In the genomic region with DNA sequence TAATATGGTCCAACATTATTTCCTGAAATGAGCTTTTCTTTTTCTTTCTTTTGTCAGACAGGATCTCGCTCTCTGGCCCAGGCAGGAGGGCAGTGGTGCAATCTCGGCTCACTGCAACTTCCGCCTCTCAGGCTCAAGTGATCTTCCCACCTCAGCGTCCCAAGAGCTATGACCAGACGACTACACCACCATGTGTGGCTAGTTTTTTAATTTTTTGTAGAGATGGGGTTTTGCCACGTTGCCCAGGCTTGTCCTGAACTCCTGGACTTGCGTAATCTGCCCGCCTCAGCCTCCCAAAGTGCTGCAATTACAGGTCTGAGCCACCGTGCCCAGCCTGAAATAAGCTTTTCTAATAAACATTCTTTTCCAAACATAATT, we compare ENCODE assay signal across 16 cellular contexts. TPM values are rescaled to one million over a fixed set of nuclear protein-coding genes. Genes with fewer than 3 reads are reported as not detected.
DNase-seq lines count a peak whose midpoint lies in the region; ATAC-seq, FAIRE-seq and TF ChIP-seq lines count a peak whose summit lies in the region.
"Had no signal": no experiment of that assay in that cellular context is flagged by ENCODE, and none has a peak within 500 bp of the region (broad histone marks: within the 10 kb centered on the region; RNA-seq: fewer than 3 reads in every experiment).

No MANE protein-coding gene starts in this region.

- WGBS in K562 (ENCODE audit: insufficient coverage, low coverage, missing lambda C conversion rate): 90% methylated on average over 7 of the region's 9 CpGs
- WGBS in mesenchymal stem cell: 71% methylated on average over 8 of the region's 9 CpGs
- 36 to 61% methylated on average over 9 of the region's 9 CpGs for WGBS in esophagus squamous epithelium, 2 donors

- H3K36me3 ChIP-seq in HUES48 (ENCODE audit: control insufficient read depth, insufficient read depth, low read length) (peaks cover 40% of the 10 kb centered on the region), K562 (ENCODE audit: control insufficient read depth, insufficient read depth, low read length) (peaks cover 58% of the 10 kb centered on the region), mesenchymal stem cell (ENCODE audit: control insufficient read depth in 1 of 2, insufficient read depth in 2 of 2, low read depth in 1 of 2, low read length in 2 of 2) (peaks cover 16 to 52% of the 10 kb centered on the region in 2 experiments), esophagus squamous epithelium (peaks cover 3 to 71% (median 10%) of the 10 kb centered on the region in 3 donors)

- H3K4me1 ChIP-seq in HUES48 (ENCODE audit: control insufficient read depth, insufficient read depth, low read length) (peaks cover 18% of the 10 kb centered on the region), K562 (replicated peaks in 1 of 2; ENCODE audit: control insufficient read depth in 2 of 2, insufficient read depth in 2 of 2, low read length in 2 of 2) (peaks cover 3 to 10% of the 10 kb centered on the region in 2 experiments; a peak in 3 of 5 replicates), mesenchymal stem cell (ENCODE audit: control insufficient read depth, insufficient read depth, low read depth, low read length) (peaks cover 8% of the 10 kb centered on the region), esophagus squamous epithelium (peaks cover 0 to 23% (median 6%) of the 10 kb centered on the region in 3 donors)
- H3K4me1 ChIP-seq: suprapubic skin had no signal

- H2AFZ ChIP-seq in K562 (ENCODE audit: low read depth, low read length): no peak overlapping the region
- H2AFZ ChIP-seq in mesenchymal stem cell (ENCODE audit: low read depth, low read length): no peak overlapping the region

- no peak overlapping the region for H2BK5ac ChIP-seq in mesenchymal stem cell (ENCODE audit: low read depth, low read length, poor library complexity, severe bottlenecking)

- H3K9me1 ChIP-seq in K562 (ENCODE audit: control insufficient read depth, insufficient read depth, low read length): no peaks in the 10 kb centered on the region

- H3K9me3 ChIP-seq in HUES48 (ENCODE audit: control insufficient read depth, insufficient read depth, low read length): no peaks in the 10 kb centered on the region
- H3K9me3 ChIP-seq in K562 (replicated peaks; ENCODE audit: control insufficient read depth, insufficient read depth, low read depth, low read length): no peaks in the 10 kb centered on the region
- no peaks in the 10 kb centered on the region for H3K9me3 ChIP-seq in mesenchymal stem cell (ENCODE audit: control insufficient read depth, low read length)
- no peaks in the 10 kb centered on the region for H3K9me3 ChIP-seq in esophagus squamous epithelium
- H3K9me3 ChIP-seq: suprapubic skin had no signal

- POLR2A ChIA-PET in K562 (lab: Yijun Ruan, JAX): interaction anchor here (1.7 kb wide), 1 partner anchor 16 kb away, joined by 5 read pairs; no protein-coding TSS in a partner anchor

- no peak for ATAC-seq in K562

- no peak overlapping the region for H3K9ac ChIP-seq in HUES48 (ENCODE audit: low read depth, low read length)
- H3K9ac ChIP-seq in K562 (ENCODE audit: insufficient read depth in 1 of 2, low read depth in 2 of 2, low read length in 2 of 2): no peak overlapping the region
- H3K9ac ChIP-seq in mesenchymal stem cell (ENCODE audit: low read length): peak overlapping the region; percentile 20

- H3K23ac ChIP-seq in mesenchymal stem cell (ENCODE audit: low read length in 2 of 2): no peak overlapping the region

- no peak for TF ChIP-seq RAD21 in K562 (CRISPR knock-in tag; conservative IDR thresholded peaks at IDR 0.05 in 1 of 2, IDR thresholded peaks at IDR 0.05 in 1 of 2)

- in situ Hi-C loops in K562 (cut with MboI): no loop called here

- H4K8ac ChIP-seq in mesenchymal stem cell (ENCODE audit: low read length): no peak overlapping the region

- H3K4me2 ChIP-seq in K562 (ENCODE audit: insufficient read depth, low read length): no peak overlapping the region
- H3K4me2 ChIP-seq in mesenchymal stem cell (ENCODE audit: low read length, poor library complexity, severe bottlenecking): no peak overlapping the region

- H3K18ac ChIP-seq in mesenchymal stem cell (ENCODE audit: low read depth in 1 of 2, low read length in 2 of 2): no peak overlapping the region

- TF ChIP-seq CTCF in AG10803 (conservative IDR thresholded peaks at IDR 0.05; ENCODE audit: low read length): no peak
- TF ChIP-seq CTCF in K562 (IDR thresholded peaks at IDR 0.05 in 2 of 3, conservative IDR thresholded peaks at IDR 0.05 in 1 of 3; ENCODE audit: insufficient read depth in 2 of 3, low read depth in 1 of 3, low read length in 3 of 3): no peak
- TF ChIP-seq CTCF in esophagus squamous epithelium (IDR thresholded peaks at IDR 0.05): peak in 1 of 6 experiments; percentile 2
- TF ChIP-seq CTCF in dorsolateral prefrontal cortex (IDR thresholded peaks at IDR 0.05 in 54 of 56, conservative IDR thresholded peaks at IDR 0.05 in 2 of 56; ENCODE audit: low read depth in 1 of 56, partially characterized antibody in 56 of 56): no peak

- H2AK5ac ChIP-seq in mesenchymal stem cell (ENCODE audit: low read length, severe bottlenecking): no peak overlapping the region

- DNase-seq in AG10803 (ENCODE audit: low read depth) (peak; percentile 30), K562 (ENCODE audit: extremely low read depth in 1 of 4, low spot score in 3 of 4) (no peak), mesenchymal stem cell (peak; percentile 58), esophagus squamous epithelium (lab: John Stamatoyannopoulos, UW) (no peak), dorsolateral prefrontal cortex (no peak), inferior parietal cortex (ENCODE audit: extremely low spot score) (no peak), NCI-H2227 treated with DMSO at 0.1 percent for 48 hours (lab: John Stamatoyannopoulos, UW) (no peak)
- DNase-seq: activated CD4-positive, alpha-beta T cell treated with anti-CD3 and anti-CD28 coated beads, Interleukin-2, amount 10 ng/mL, durations not matched to agents 7 days and 5 days; AML-193; aorta; NCI-H1436 treated with DMSO at 0.1 percent for 48 hours; NCI-H524 treated with DMSO at 0.1 percent for 48 hours; posterior cingulate gyrus had no signal

- no peak overlapping the region for H4K91ac ChIP-seq in mesenchymal stem cell (ENCODE audit: low read length)

- H2BK120ac ChIP-seq in mesenchymal stem cell (ENCODE audit: low read depth, low read length): no peak overlapping the region

- H3K27me3 ChIP-seq in HUES48 (ENCODE audit: control insufficient read depth, insufficient read depth, low read length) (no peaks in the 10 kb centered on the region), K562 (ENCODE audit: control insufficient read depth in 2 of 2, insufficient read depth in 2 of 2, low read length in 2 of 2) (no peaks in the 10 kb centered on the region), mesenchymal stem cell (ENCODE audit: control insufficient read depth in 1 of 2, insufficient read depth in 1 of 2, low read length in 2 of 2) (no peaks in the 10 kb centered on the region), esophagus squamous epithelium (no peaks in the 10 kb centered on the region), dorsolateral prefrontal cortex (no peaks in the 10 kb centered on the region)
- H3K27me3 ChIP-seq: suprapubic skin had no signal

- TF ChIP-seq POLR2A in K562 (conservative IDR thresholded peaks at IDR 0.05) (no peak), esophagus squamous epithelium (IDR thresholded peaks at IDR 0.05) (no peak)

- CTCF ChIA-PET in K562 (lab: Yijun Ruan, JAX; ENCODE audit: low intra/inter-chr PET ratio): no interaction called here

- H4K20me1 ChIP-seq in K562 (replicated peaks; ENCODE audit: control insufficient read depth, insufficient read depth, low read length): no peaks in the 10 kb centered on the region

- H3K4me3 ChIP-seq in AG10803 (ENCODE audit: low read length): no peak overlapping the region
- H3K4me3 ChIP-seq in HUES48 (ENCODE audit: low read depth, low read length): no peak overlapping the region
- no peak overlapping the region for H3K4me3 ChIP-seq in K562
- H3K4me3 ChIP-seq in mesenchymal stem cell (ENCODE audit: insufficient read depth in 1 of 2, low read depth in 1 of 2, low read length in 2 of 2): no peak overlapping the region
- no peak overlapping the region for H3K4me3 ChIP-seq in esophagus squamous epithelium
- no peak overlapping the region for H3K4me3 ChIP-seq in dorsolateral prefrontal cortex
- H3K4me3 ChIP-seq: suprapubic skin had no signal

- H3K79me1 ChIP-seq in mesenchymal stem cell (replicated peaks; ENCODE audit: low read length, poor library complexity, severe bottlenecking): peaks cover 16% of the 10 kb centered on the region

- no peak for FAIRE-seq in K562 (lab: Jason Lieb, UNC)
- FAIRE-seq: RCC 7860 had no signal

- H3K14ac ChIP-seq in mesenchymal stem cell (ENCODE audit: low read length in 2 of 2): no peak overlapping the region

- peak overlapping the region in 1 of 2 experiments; percentile 25 for H2BK12ac ChIP-seq in mesenchymal stem cell (ENCODE audit: low read length in 2 of 2)

- TF ChIP-seq EP300 in K562 (IDR thresholded peaks at IDR 0.05; ENCODE audit: low read length): no peak

- H3K27ac ChIP-seq in HUES48 (ENCODE audit: low read depth, low read length) (peak overlapping the region; percentile 85), K562 (ENCODE audit: extremely low read depth, low read depth, low read length) (no peak overlapping the region), mesenchymal stem cell (ENCODE audit: low read length, poor library complexity, severe bottlenecking) (peak overlapping the region; percentile 11), esophagus squamous epithelium (no peak overlapping the region), dorsolateral prefrontal cortex (no peak overlapping the region)
- H3K27ac ChIP-seq: suprapubic skin had no signal

- intact Hi-C loops in K562 (cut with micrococcal nuclease) (no loop called here), esophagus squamous epithelium (cut with DNase I) (no loop called here), dorsolateral prefrontal cortex (cut with DNase I) (no loop called here)

- no peaks in the 10 kb centered on the region for H3K79me2 ChIP-seq in K562 (ENCODE audit: control insufficient read depth, insufficient read depth, low read length)

- H2BK15ac ChIP-seq in mesenchymal stem cell (ENCODE audit: low read depth, poor library complexity, severe bottlenecking): no peak overlapping the region

- BruUV-seq in K562 (replicated peaks; lab: Mats Ljungman, UMichigan): no TSS peak

- no peak overlapping the region for H3K4ac ChIP-seq in mesenchymal stem cell (ENCODE audit: low read depth in 1 of 2, low read length in 2 of 2)

RNA-seq across cellular contexts. Expression of a gene that starts 48.6 kb away (rescaled TPM):
- total RNA-seq in K562 (2011; cell fraction: chromatin; rRNA removed; ENCODE audit: low replicate concordance): 15.5 and 34.5 TPM in 2 replicates
- 7.5 and 7.8 TPM in 2 replicates for total RNA-seq in K562 (2011; cell fraction: nucleolus; rRNA removed)
- total RNA-seq in K562 (2011; cell fraction: nucleoplasm; rRNA removed): 16.2 and 33.1 TPM in 2 replicates
- total RNA-seq in K562 (2014; rRNA removed): 17.3 and 20.3 TPM in 2 replicates
- total RNA-seq in K562 (2014; rRNA removed; fragmentation: Illumina TruSeq; extraction: Trizol): 45.2 and 49.8 TPM in 2 replicates
- total RNA-seq in K562 (2015; rRNA removed; fragmentation: Illumina TruSeq; extraction: Trizol): 39.6 and 41.2 TPM in 2 replicates
- total RNA-seq in K562 (2021): 41.6 and 44.7 TPM in 2 replicates
- 29.7 and 41.5 TPM in 2 replicates for polyA plus RNA-seq in K562 (2011; rRNA removed)
- 7.1 and 12.1 TPM in 2 replicates for polyA plus RNA-seq in K562 (2011; cell fraction: cytosol; rRNA removed)
- polyA plus RNA-seq in K562 (2011; cell fraction: nucleus; rRNA removed): 7.6 and 10.3 TPM in 2 replicates
- 25.1 and 27.1 TPM in 2 replicates for polyA plus RNA-seq in K562 (2012)
- polyA plus RNA-seq in K562 (2014; fragmentation: Illumina TruSeq; extraction: Trizol): 38.6 and 46.3 TPM in 2 replicates
- polyA plus RNA-seq in K562 (2014; fragmentation: Nextera tagmentation; extraction: Ambion mirVana): 10 to 100 TPM; 18.1 to 21.1 TPM
- polyA plus RNA-seq in K562 (2014; rRNA removed): 28.4 and 29.7 TPM in 2 replicates
- 56.4 and 61.8 TPM in 2 replicates for polyA minus RNA-seq in K562 (2011; rRNA and poly(A)+ RNA removed)
- polyA minus RNA-seq in K562 (2011; cell fraction: cytosol; rRNA and poly(A)+ RNA removed): 18.2 and 24.1 TPM in 2 replicates
- polyA minus RNA-seq in K562 (2011; cell fraction: nucleus; rRNA and poly(A)+ RNA removed): 5.9 and 12.8 TPM in 2 replicates
- 32.3 TPM for polyA plus RNA-seq in mesenchymal stem cell (2013, experiment 1 of 2)
- 31.4 TPM for polyA plus RNA-seq in mesenchymal stem cell (2013, experiment 2 of 2)
- 10 to 100 TPM; 12.7 to 21.2 (median 19.5) TPM for total RNA-seq in esophagus squamous epithelium
- 10 to 100 TPM; 26.3 to 63.8 (median 45.2) TPM for total RNA-seq in dorsolateral prefrontal cortex

Comparison
In these comparisons a context has a peak if more than half of its experiments do, and no peak if none do; other contexts are left out.
1. DNase-seq: peak in AG10803 (single experiment) and mesenchymal stem cell (single experiment); none in K562 (0 of 4), esophagus squamous epithelium (single experiment), dorsolateral prefrontal cortex (0 of 10), inferior parietal cortex (single experiment) and NCI-H2227 treated with DMSO at 0.1 percent for 48 hours (single experiment).
2. H3K27ac ChIP-seq: peak in HUES48 (single experiment) and mesenchymal stem cell (single experiment); none in K562 (single experiment), esophagus squamous epithelium (0 of 4) and dorsolateral prefrontal cortex (0 of 59).